ENCODE assay signal across 8 cellular contexts in the genomic region with DNA sequence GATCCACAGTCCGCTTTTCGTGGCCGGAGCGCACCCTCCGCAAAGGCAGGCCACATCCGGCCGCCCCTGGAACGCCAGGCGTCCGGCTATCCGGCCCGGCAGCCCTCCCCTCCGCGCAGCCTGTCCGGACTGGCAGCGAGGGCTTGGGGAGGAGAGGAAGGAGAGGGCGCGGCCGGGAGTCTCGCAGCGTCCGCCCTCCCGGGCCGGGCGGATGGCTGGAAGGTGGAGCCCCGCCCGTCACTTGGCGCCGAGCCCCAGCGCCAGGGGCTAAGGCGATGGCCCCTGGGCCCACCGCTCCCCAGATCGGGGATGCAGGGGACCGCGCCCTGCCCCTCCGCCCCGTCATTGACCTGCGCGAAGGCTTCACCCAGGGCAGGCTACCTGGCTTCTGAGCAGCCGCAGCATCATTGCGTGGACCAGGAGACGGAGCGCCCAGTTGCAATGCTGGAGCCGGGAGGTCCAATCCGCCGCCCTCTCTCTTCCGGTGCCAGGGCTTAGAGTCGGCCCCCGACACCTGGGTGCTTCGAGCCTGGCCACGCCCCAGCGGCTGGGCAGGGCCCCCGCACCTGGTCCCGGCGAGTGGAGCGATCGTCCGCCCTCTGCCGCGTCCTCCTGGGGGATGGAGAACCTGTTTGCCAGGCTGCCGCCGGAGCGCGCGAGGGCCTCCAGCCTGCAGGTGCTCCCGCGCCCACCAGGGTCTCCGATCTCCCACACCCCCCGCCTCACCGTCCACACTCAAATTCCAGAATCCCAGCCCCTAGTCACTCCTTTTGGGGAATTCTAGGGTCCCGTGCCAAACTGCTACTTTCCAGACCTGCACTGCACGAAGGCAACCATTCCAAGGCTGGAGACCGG. TPM values are rescaled to one million over a fixed set of nuclear protein-coding genes. Genes with fewer than 3 reads are reported as not detected.
A peak's percentile ranks its signal among the peaks of the same experiment; 100 is the strongest.
DNase-seq lines count a peak whose midpoint lies in the region; ATAC-seq and TF ChIP-seq lines count a peak whose summit lies in the region.

TSS of gene FUT1 (minus strand) at position 131 of the 855 bp plus-strand sequence. CDS start 1,360 bp downstream, outside the sequence.

- H3K4me1 Mint-ChIP-seq in activated CD8-positive, alpha-beta memory T cell treated with anti-CD3 and anti-CD28 coated beads, Interleukin-2, amount 10 ng/mL, durations not matched to agents 7 days and 5 days, result peaks cover 14% of the 10 kb centered on the region
- H3K4me1 Mint-ChIP-seq in naive thymus-derived CD8-positive, alpha-beta T cell, result peaks cover 12 to 20% (median 16%) of the 10 kb centered on the region in 4 donors

- H3K9me3 ChIP-seq in esophagus muscularis mucosa, result no peaks in the 10 kb centered on the region

- H3K36me3 ChIP-seq in GM06990 (ENCODE audit: control insufficient read depth, insufficient read depth, low read length) (no peaks in the 10 kb centered on the region), esophagus muscularis mucosa (peaks cover 0 to 23% (median 0%) of the 10 kb centered on the region in 4 donors)

- no peaks in the 10 kb centered on the region for H3K9me3 Mint-ChIP-seq in activated CD8-positive, alpha-beta memory T cell treated with anti-CD3 and anti-CD28 coated beads, Interleukin-2, amount 10 ng/mL, durations not matched to agents 7 days and 5 days (ENCODE audit: low read depth)
- H3K9me3 Mint-ChIP-seq in naive thymus-derived CD8-positive, alpha-beta T cell, result no peaks in the 10 kb centered on the region

- CTCF ChIA-PET in activated CD8-positive, alpha-beta memory T cell treated with anti-CD3 and anti-CD28 coated beads, Interleukin-2, amount 10 ng/mL, durations not matched to agents 7 days and 5 days (lab: Charles Lee), result interaction anchor here (0.6 to 1.2 kb wide), 2 partner anchors 10 to 35 kb away, joined by 4 to 6 read pairs; no protein-coding TSS in a partner anchor

- POLR2A ChIA-PET in naive thymus-derived CD8-positive, alpha-beta T cell (lab: Charles Lee), result interaction anchor here (1.6 kb wide), 1 partner anchor 14 kb away, joined by 7 read pairs; no protein-coding TSS in a partner anchor

- H3K36me3 Mint-ChIP-seq in activated CD8-positive, alpha-beta memory T cell treated with anti-CD3 and anti-CD28 coated beads, Interleukin-2, amount 10 ng/mL, durations not matched to agents 7 days and 5 days, result no peaks in the 10 kb centered on the region
- H3K36me3 Mint-ChIP-seq in naive thymus-derived CD8-positive, alpha-beta T cell, result no peaks in the 10 kb centered on the region

- H3K27me3 ChIP-seq in GM06990 (replicated peaks; ENCODE audit: control insufficient read depth, insufficient read depth, low read length), result no peaks in the 10 kb centered on the region; the same call in 1 of the 2 replicates
- peaks cover 0 to 71% (median 24%) of the 10 kb centered on the region in 4 donors for H3K27me3 ChIP-seq in esophagus muscularis mucosa

- H3K4me3 ChIP-seq in GM06990 (replicated peaks; ENCODE audit: low read depth, low read length), result peak within 1 kb of the TSS; percentile 43
- peak within 1 kb of the TSS; percentile 38 to 60 (median 48) for H3K4me3 ChIP-seq in esophagus muscularis mucosa

- intact Hi-C loops in esophagus muscularis mucosa (cut with DNase I), result no loop called here

- peaks cover 36% of the 10 kb centered on the region for H3K27me3 Mint-ChIP-seq in activated CD8-positive, alpha-beta memory T cell treated with anti-CD3 and anti-CD28 coated beads, Interleukin-2, amount 10 ng/mL, durations not matched to agents 7 days and 5 days
- H3K27me3 Mint-ChIP-seq in naive thymus-derived CD8-positive, alpha-beta T cell, result peaks cover 4 to 31% (median 13%) of the 10 kb centered on the region in 5 donors

- no peak for TF ChIP-seq POLR2A in esophagus muscularis mucosa (IDR thresholded peaks at IDR 0.05; ENCODE audit: low read depth)

- ATAC-seq in activated CD8-positive, alpha-beta memory T cell treated with anti-CD3 and anti-CD28 coated beads, Interleukin-2, amount 10 ng/mL, durations not matched to agents 7 days and 5 days, result peak; percentile 82
- peak; percentile 74 to 80 for ATAC-seq in naive thymus-derived CD8-positive, alpha-beta T cell
- ATAC-seq in HG02571 (IDR thresholded peaks at IDR 0.05; ENCODE audit: unreplicated experiment) (no peak), GM19035 (IDR thresholded peaks at IDR 0.05; ENCODE audit: unreplicated experiment) (no peak)

- peak; percentile 35 for DNase-seq in GM06990 (ENCODE audit: extremely low read depth, insufficient read length)
- DNase-seq in NCI-H2107 treated with DMSO at 0.1 percent for 48 hours (lab: John Stamatoyannopoulos, UW; ENCODE audit: unreplicated experiment), result peak; percentile 84
- peak; percentile 52 for DNase-seq in activated CD8-positive, alpha-beta memory T cell treated with anti-CD3 and anti-CD28 coated beads, Interleukin-2, amount 10 ng/mL, durations not matched to agents 7 days and 5 days
- no peak for DNase-seq in esophagus muscularis mucosa (ENCODE audit: extremely low spot score)
- DNase-seq in naive thymus-derived CD8-positive, alpha-beta T cell, result peak in 8 of 10 donors; percentile 14 to 46 (median 39)
- DNase-seq in activated CD4-positive, CD25-positive, alpha-beta regulatory T cell (lab: John Stamatoyannopoulos, UW), result no peak

- H3K27ac ChIP-seq in esophagus muscularis mucosa (replicated peaks in 1 of 4), result peak within 1 kb of the TSS in 3 of 4 donors; percentile 30 to 61 (median 51)

- WGBS in esophagus muscularis mucosa, result 13% methylated on average over 28 of the region's 73 CpGs

- TF ChIP-seq EP300 in esophagus muscularis mucosa (IDR thresholded peaks at IDR 0.05), result no peak

- no peak within 1 kb of the TSS for H3K27ac Mint-ChIP-seq in activated CD8-positive, alpha-beta memory T cell treated with anti-CD3 and anti-CD28 coated beads, Interleukin-2, amount 10 ng/mL, durations not matched to agents 7 days and 5 days
- peak within 1 kb of the TSS in 4 of 10 donors; percentile 38 to 57 (median 54) for H3K27ac Mint-ChIP-seq in naive thymus-derived CD8-positive, alpha-beta T cell

- H3K4me3 Mint-ChIP-seq in activated CD8-positive, alpha-beta memory T cell treated with anti-CD3 and anti-CD28 coated beads, Interleukin-2, amount 10 ng/mL, durations not matched to agents 7 days and 5 days, result peak within 1 kb of the TSS; percentile 45
- peak within 1 kb of the TSS; percentile 65 to 89 (median 80) for H3K4me3 Mint-ChIP-seq in naive thymus-derived CD8-positive, alpha-beta T cell

- no peak for TF ChIP-seq CTCF in GM06990 (IDR thresholded peaks at IDR 0.05; ENCODE audit: insufficient read depth, low read length, poor library complexity, severe bottlenecking)
- no peak for TF ChIP-seq CTCF in esophagus muscularis mucosa (IDR thresholded peaks at IDR 0.05)

- peaks cover 10 to 22% (median 15%) of the 10 kb centered on the region in 4 donors for H3K4me1 ChIP-seq in esophagus muscularis mucosa

RNA-seq across cellular contexts. Expression of gene FUT1, which starts in this region (rescaled TPM):
- total RNA-seq in activated CD8-positive, alpha-beta memory T cell treated with anti-CD3 and anti-CD28 coated beads, Interleukin-2, amount 10 ng/mL, durations not matched to agents 7 days and 5 days, result under 1 TPM; 0.06 to 0.09 TPM
- total RNA-seq in esophagus muscularis mucosa, result 1 to 10 TPM in 3 of 4 donors, under 1 TPM in 1; 0.83 to 2.5 (median 2.1) TPM
- not detected for total RNA-seq in naive thymus-derived CD8-positive, alpha-beta T cell
- not detected for polyA plus RNA-seq in naive thymus-derived CD8-positive, alpha-beta T cell

Comparison
In these comparisons a context has a peak if more than half of its experiments do, and no peak if none do; other contexts are left out.
1. Peak in DNase-seq and ATAC-seq in activated CD8-positive, alpha-beta memory T cell treated with anti-CD3 and anti-CD28 coated beads, Interleukin-2, amount 10 ng/mL, durations not matched to agents 7 days and 5 days; RNA of the gene not detected or under 1 TPM.
2. Peak in DNase-seq and ATAC-seq in naive thymus-derived CD8-positive, alpha-beta T cell; RNA of the gene not detected or under 1 TPM.
3. DNase-seq: peak in GM06990 (single experiment) and NCI-H2107 treated with DMSO at 0.1 percent for 48 hours (single experiment); none in esophagus muscularis mucosa (single experiment) and activated CD4-positive, CD25-positive, alpha-beta regulatory T cell (0 of 4).